Comparison of ENCODE assay signal across 9 cellular contexts in the genomic region with DNA sequence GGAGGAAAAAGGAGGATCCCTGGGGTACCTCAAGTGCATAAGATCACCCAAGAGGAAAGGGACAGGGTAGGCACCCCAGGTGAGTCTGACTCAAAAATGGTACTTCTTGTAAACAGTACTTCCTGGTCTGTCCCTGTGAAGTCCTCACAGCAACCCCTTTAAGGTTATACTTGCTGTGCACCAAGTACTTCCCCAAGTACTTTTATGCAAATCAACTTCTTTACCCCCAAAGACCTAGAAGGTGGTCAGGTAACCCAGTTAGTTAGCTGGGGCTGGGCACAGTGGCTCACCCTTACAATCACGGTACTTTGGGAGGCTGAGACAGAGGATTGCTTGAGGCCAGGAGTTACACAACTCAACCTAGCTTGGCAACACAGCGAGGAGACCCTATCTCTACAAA. TPM values are rescaled to one million over a fixed set of nuclear protein-coding genes. Genes with fewer than 3 reads are reported as not detected.
A peak's percentile ranks its signal among the peaks of the same experiment; 100 is the strongest.
DNase-seq lines count a peak whose midpoint lies in the region; ATAC-seq, FAIRE-seq and TF ChIP-seq lines count a peak whose summit lies in the region.
"Had no signal": no experiment of that assay in that cellular context is flagged by ENCODE, and none has a peak within 500 bp of the region (broad histone marks: within the 10 kb centered on the region; RNA-seq: fewer than 3 reads in every experiment).

No MANE protein-coding gene starts in this region.

- H3K36me3 Mint-ChIP-seq in naive B cell: peaks cover 17 to 18% of the 10 kb centered on the region in 2 donors

- no peak overlapping the region for H2BK5ac ChIP-seq in neuronal stem cell (ENCODE audit: low read length)

- no peak overlapping the region for H2AFZ ChIP-seq in GM12878 (ENCODE audit: control insufficient read depth, low read depth, low read length)
- H2AFZ ChIP-seq in neuronal stem cell (ENCODE audit: low read length): no peak overlapping the region

- TF ChIP-seq CTCF in C4-2B (conservative IDR thresholded peaks at IDR 0.05): no peak
- no peak for TF ChIP-seq CTCF in GM12878 (IDR thresholded peaks at IDR 0.05 in 2 of 3, conservative IDR thresholded peaks at IDR 0.05 in 1 of 3; ENCODE audit: control insufficient read depth in 2 of 3, extremely low read depth in 1 of 3, insufficient read depth in 1 of 3, low read depth in 3 of 3, low read length in 3 of 3)
- no peak for TF ChIP-seq CTCF in prostate gland (IDR thresholded peaks at IDR 0.05)

- 97% methylated on average over 2 of the region's 2 CpGs for WGBS in HUES64
- WGBS in GM12878 (ENCODE audit: insufficient coverage, insufficient replicate concordance, low lambda C conversion rate, missing lambda C conversion rate): 0% methylated on average over 2 of the region's 2 CpGs
- WGBS in neuronal stem cell (ENCODE audit: extremely low coverage in 2 of 2, insufficient read length in 2 of 2, insufficient replicate concordance in 1 of 2), 2 donors: no CpG with 5 or more reads among the region's 2 CpGs
- WGBS in prostate gland: 81% methylated on average over 2 of the region's 2 CpGs

- no peak overlapping the region for H4K8ac ChIP-seq in neuronal stem cell (ENCODE audit: low read depth, low read length)

- H3K4me1 Mint-ChIP-seq in naive B cell: peaks cover 55 to 81% (median 70%) of the 10 kb centered on the region in 3 donors

- H3K18ac ChIP-seq in neuronal stem cell (ENCODE audit: low read length): no peak overlapping the region

- no peak for TF ChIP-seq POLR2A in GM12878 (IDR thresholded peaks at IDR 0.05; ENCODE audit: low read depth, low read length)
- TF ChIP-seq POLR2A in prostate gland (IDR thresholded peaks at IDR 0.05): no peak

- H3K9me3 ChIP-seq in HUES64 (ENCODE audit: insufficient read depth, low read depth, low read length) (no peaks in the 10 kb centered on the region), GM12878 (replicated peaks; ENCODE audit: control insufficient read depth, insufficient read depth, low read length) (no peaks in the 10 kb centered on the region), neuronal stem cell (replicated peaks in 1 of 2; ENCODE audit: control insufficient read depth in 2 of 2, insufficient read depth in 1 of 2, low read depth in 1 of 2, low read length in 2 of 2) (no peaks in the 10 kb centered on the region), prostate gland (no peaks in the 10 kb centered on the region)
- H3K9me3 ChIP-seq: colonic mucosa had no signal

- FAIRE-seq in GM12878 (lab: Jason Lieb, UNC): no peak

- no peak overlapping the region for H2BK120ac ChIP-seq in neuronal stem cell (ENCODE audit: low read depth, low read length)

- peaks cover 0 to 3% (median 0%) of the 10 kb centered on the region in 7 donors for H3K9me3 Mint-ChIP-seq in naive B cell

- CTCF ChIA-PET in GM12878 (lab: Yijun Ruan, JAX): interaction anchor here (1.2 kb wide), 1 partner anchor 24 kb away, joined by 11 read pairs; no protein-coding TSS in a partner anchor

- no peak overlapping the region for H4K91ac ChIP-seq in neuronal stem cell (ENCODE audit: low read depth, low read length, poor library complexity)

- no peak overlapping the region for H2AK5ac ChIP-seq in neuronal stem cell (ENCODE audit: low read depth, low read length)

- peak overlapping the region; percentile 14 for H3K27ac ChIP-seq in C4-2B
- H3K27ac ChIP-seq in HUES64 (ENCODE audit: low read depth, low read length): peak overlapping the region; percentile 20; the same call in 1 of the 2 replicates
- H3K27ac ChIP-seq in GM12878 (ENCODE audit: control insufficient read depth, insufficient read depth): peak overlapping the region; percentile 88
- no peak overlapping the region for H3K27ac ChIP-seq in neuronal stem cell (replicated peaks; ENCODE audit: low read length)
- no peak overlapping the region for H3K27ac ChIP-seq in prostate gland

- H3K4me3 Mint-ChIP-seq in naive B cell: peak overlapping the region; percentile 62 to 98 (median 86)

- DNase-seq in GM12878 (ENCODE audit: low read depth, low spot score) (no peak), naive B cell (no peak), neuronal stem cell (ENCODE audit: low spot score) (no peak), NOMO-1 treated with DMSO at 0.1 percent for 48 hours (lab: John Stamatoyannopoulos, UW; ENCODE audit: unreplicated experiment) (no peak), NCI-H1105 treated with DMSO at 0.1 percent for 48 hours (lab: John Stamatoyannopoulos, UW) (no peak), prostate gland (ENCODE audit: low spot score) (no peak)
- DNase-seq: colonic mucosa had no signal

- POLR2A ChIA-PET in GM12878 (lab: Charles Lee): no interaction called here

- peaks cover 12% of the 10 kb centered on the region; the same call in 1 of the 2 replicates for H4K20me1 ChIP-seq in GM12878 (ENCODE audit: control insufficient read depth, insufficient read depth)

- no TSS peak for BruUV-seq in GM12878 (replicated peaks; lab: Mats Ljungman, UMichigan)

- no peak for TF ChIP-seq EP300 in GM12878 (IDR thresholded peaks at IDR 0.05; ENCODE audit: borderline replicate concordance in 1 of 2, control insufficient read depth in 1 of 2, low read depth in 2 of 2, low read length in 2 of 2)

- H2BK15ac ChIP-seq in neuronal stem cell (ENCODE audit: low read length): no peak overlapping the region

- H3K4me3 ChIP-seq in HUES64 (ENCODE audit: low read length) (peak overlapping the region; percentile 92; the same call in 1 of the 2 replicates), GM12878 (peak overlapping the region; percentile 90), neuronal stem cell (ENCODE audit: low read length in 2 of 2) (no peak overlapping the region), prostate gland (peak overlapping the region in 1 of 2 donors; percentile 99)

- ATAC-seq in GM12878 (no peak), naive B cell (ENCODE audit: low read depth in 2 of 2) (no peak)

- H3K4me2 ChIP-seq in GM12878 (ENCODE audit: control insufficient read depth, insufficient read depth): peak overlapping the region; percentile 78
- no peak overlapping the region for H3K4me2 ChIP-seq in neuronal stem cell (ENCODE audit: insufficient read depth, low read length, poor library complexity, severe bottlenecking)

- TF ChIP-seq RAD21 in GM12878 (IDR thresholded peaks at IDR 0.05; ENCODE audit: insufficient read depth, low read depth, low read length): no peak

- H3K27me3 ChIP-seq in HUES64 (ENCODE audit: insufficient read depth, low read length) (no peaks in the 10 kb centered on the region), GM12878 (replicated peaks in 1 of 2; ENCODE audit: control insufficient read depth in 2 of 2, insufficient read depth in 2 of 2, low read length in 1 of 2) (no peaks in the 10 kb centered on the region), neuronal stem cell (ENCODE audit: control insufficient read depth in 3 of 3, insufficient read depth in 3 of 3, low read depth in 1 of 3, low read length in 3 of 3) (no peaks in the 10 kb centered on the region), prostate gland (replicated peaks; ENCODE audit: insufficient read depth) (no peaks in the 10 kb centered on the region)
- H3K27me3 ChIP-seq: colonic mucosa had no signal

- no peak overlapping the region for H3K23ac ChIP-seq in neuronal stem cell (ENCODE audit: low read depth, low read length, poor library complexity)

- H3K79me1 ChIP-seq in neuronal stem cell (ENCODE audit: low read depth, low read length): peaks cover 11% of the 10 kb centered on the region

- H3K36me3 ChIP-seq in HUES64 (ENCODE audit: insufficient read depth, low read length) (peaks cover 61% of the 10 kb centered on the region), GM12878 (ENCODE audit: control insufficient read depth in 2 of 2, insufficient read depth in 2 of 2, low read length in 1 of 2) (peaks cover 20 to 34% of the 10 kb centered on the region in 2 experiments), neuronal stem cell (replicated peaks in 1 of 2; ENCODE audit: control insufficient read depth in 2 of 2, insufficient read depth in 2 of 2, low read length in 2 of 2) (peaks cover 42 to 64% of the 10 kb centered on the region in 2 donors), prostate gland (peaks cover 15 to 16% of the 10 kb centered on the region in 2 donors)

- intact Hi-C loops in GM12878 (cut with micrococcal nuclease; ENCODE audit: unreplicated experiment): no loop called here
- intact Hi-C loops in prostate gland (cut with DNase I): no loop called here

- peaks cover 53% of the 10 kb centered on the region for H3K79me2 ChIP-seq in GM12878 (ENCODE audit: control insufficient read depth, insufficient read depth, low read length)

- no peak overlapping the region for H3K14ac ChIP-seq in neuronal stem cell (ENCODE audit: low read length)

- no peak overlapping the region for H2BK12ac ChIP-seq in neuronal stem cell (ENCODE audit: low read length)

- H3K4me1 ChIP-seq in HUES64 (ENCODE audit: insufficient read depth, low read length): peaks cover 17% of the 10 kb centered on the region; the same call in 1 of the 2 replicates
- peaks cover 63% of the 10 kb centered on the region for H3K4me1 ChIP-seq in GM12878 (ENCODE audit: control insufficient read depth, insufficient read depth, low read length)
- H3K4me1 ChIP-seq in neuronal stem cell (ENCODE audit: control insufficient read depth in 2 of 2, insufficient read depth in 1 of 2, low read depth in 1 of 2, low read length in 2 of 2): peaks cover 16 to 23% of the 10 kb centered on the region in 2 donors
- peaks cover 28% of the 10 kb centered on the region for H3K4me1 ChIP-seq in prostate gland (replicated peaks)

- H3K9ac ChIP-seq in HUES64 (ENCODE audit: low read depth, low read length) (no peak overlapping the region), GM12878 (ENCODE audit: control insufficient read depth, insufficient read depth, low read length) (peak overlapping the region; percentile 99), neuronal stem cell (ENCODE audit: low read depth, low read length, poor library complexity) (no peak overlapping the region)

- H3K27me3 Mint-ChIP-seq in naive B cell: no peaks in the 10 kb centered on the region

- H3K27ac Mint-ChIP-seq in naive B cell: peak overlapping the region in 5 of 6 donors; percentile 21 to 97 (median 82)

- RAD21 ChIA-PET in GM12878 (lab: Charles Lee; ENCODE audit: unreplicated experiment): no interaction called here

- SMC1A ChIA-PET in GM12878 (lab: Charles Lee; ENCODE audit: uncharacterized antibody, unreplicated experiment): interaction anchor here (0.6 to 0.9 kb wide), 2 partner anchors 8 to 14 kb away, joined by 3 to 4 read pairs; no protein-coding TSS in a partner anchor

- in situ Hi-C loops in GM12878 (cut with MboI): no loop called here

- H3K4ac ChIP-seq in neuronal stem cell (ENCODE audit: low read length): no peak overlapping the region

RNA-seq across cellular contexts. Expression of gene CALR, which starts 2.5 kb away (rescaled TPM):
- 643 TPM for polyA plus RNA-seq in HUES64 (2013, experiment 1 of 2)
- polyA plus RNA-seq in HUES64 (2013, experiment 2 of 2): 620 TPM
- 351 and 375 TPM in 2 replicates for total RNA-seq in GM12878 (2013; cell fraction: nucleolus; rRNA removed)
- 824 and 916 TPM in 2 replicates for total RNA-seq in GM12878 (2014; rRNA removed)
- 719 and 809 TPM in 2 replicates for total RNA-seq in GM12878 (2014; rRNA removed; fragmentation: Illumina TruSeq; extraction: Trizol)
- total RNA-seq in GM12878 (2021): 891 and 983 TPM in 2 replicates
- polyA plus RNA-seq in GM12878 (2011; ENCODE audit: low read depth): 350 TPM
- polyA plus RNA-seq in GM12878 (2011; rRNA removed): 360 and 518 TPM in 2 replicates
- polyA plus RNA-seq in GM12878 (2011; cell fraction: cytosol; rRNA removed): 446 and 500 TPM in 2 replicates
- 301 and 348 TPM in 2 replicates for polyA plus RNA-seq in GM12878 (2011; cell fraction: nucleus; rRNA removed)
- 611 and 859 TPM in 2 replicates for polyA plus RNA-seq in GM12878 (2012)
- 690 and 703 TPM in 2 replicates for polyA plus RNA-seq in GM12878 (2014; fragmentation: Illumina TruSeq; extraction: Trizol)
- 100 to 1,000 TPM; 202 to 216 TPM for polyA plus RNA-seq in GM12878 (2014; fragmentation: Nextera tagmentation; extraction: Ambion mirVana)
- 685 and 856 TPM in 2 replicates for polyA plus RNA-seq in GM12878 (2014; rRNA removed)
- 1,000 to 10,000 TPM; 1,394 to 1,451 TPM for polyA plus RNA-seq in GM12878 (2016; fragmentation: Nextera tagmentation; extraction: Ambion mirVana)
- polyA minus RNA-seq in GM12878 (2011; rRNA and poly(A)+ RNA removed): 519 and 607 TPM in 2 replicates
- polyA minus RNA-seq in GM12878 (2011; cell fraction: cytosol; rRNA and poly(A)+ RNA removed): 268 and 328 TPM in 2 replicates
- polyA minus RNA-seq in GM12878 (2011; cell fraction: nucleus; rRNA and poly(A)+ RNA removed): 136 and 245 TPM in 2 replicates
- polyA plus RNA-seq in naive B cell (ENCODE audit: low read depth in 6 of 6): 100 to 1,000 TPM in 5 of 6 donors, 10 to 100 TPM in 1; 97.4 to 189 (median 155) TPM
- 336 TPM for polyA plus RNA-seq in neuronal stem cell (2013, experiment 1 of 2)
- 330 TPM for polyA plus RNA-seq in neuronal stem cell (2013, experiment 2 of 2)
- 100 to 1,000 TPM; 532 to 980 TPM for total RNA-seq in prostate gland

RNA-seq across cellular contexts. Expression of gene RAD23A, which starts 4.8 kb away (rescaled TPM):
- 48.9 TPM for polyA plus RNA-seq in HUES64 (2013, experiment 1 of 2)
- 72.1 TPM for polyA plus RNA-seq in HUES64 (2013, experiment 2 of 2)
- total RNA-seq in GM12878 (2013; cell fraction: nucleolus; rRNA removed): 44.3 and 50.3 TPM in 2 replicates
- total RNA-seq in GM12878 (2014; rRNA removed) (158 TPM in 2 replicates), GM12878 (2014; rRNA removed; fragmentation: Illumina TruSeq; extraction: Trizol) (84.3 and 95.4 TPM in 2 replicates), GM12878 (2021) (133 and 138 TPM in 2 replicates), prostate gland (100 to 1,000 TPM; 113 to 145 TPM)
- polyA plus RNA-seq in GM12878 (2011; ENCODE audit: low read depth): 41.1 TPM
- polyA plus RNA-seq in GM12878 (2011; rRNA removed) (23.1 and 37.9 TPM in 2 replicates), GM12878 (2014; fragmentation: Illumina TruSeq; extraction: Trizol) (70.5 and 104 TPM in 2 replicates), GM12878 (2014; fragmentation: Nextera tagmentation; extraction: Ambion mirVana) (10 to 100 TPM in 1 of 2 experiments, 1 to 10 TPM in 1; 8.8 to 33.5 TPM), GM12878 (2014; rRNA removed) (135 and 153 TPM in 2 replicates), GM12878 (2016; fragmentation: Nextera tagmentation; extraction: Ambion mirVana) (100 to 1,000 TPM; 196 to 198 TPM), naive B cell (ENCODE audit: low read depth in 6 of 6) (100 to 1,000 TPM in 3 of 6 donors, 10 to 100 TPM in 3; 82.9 to 119 (median 99.3) TPM)
- polyA plus RNA-seq in GM12878 (2011; cell fraction: cytosol; rRNA removed): 103 and 123 TPM in 2 replicates
- polyA plus RNA-seq in GM12878 (2011; cell fraction: nucleus; rRNA removed): 73.1 and 88.3 TPM in 2 replicates
- 119 and 125 TPM in 2 replicates for polyA plus RNA-seq in GM12878 (2012)
- 38.4 and 68.4 TPM in 2 replicates for polyA minus RNA-seq in GM12878 (2011; rRNA and poly(A)+ RNA removed)
- polyA minus RNA-seq in GM12878 (2011; cell fraction: cytosol; rRNA and poly(A)+ RNA removed): 66.6 and 75.7 TPM in 2 replicates
- 13.5 and 29.3 TPM in 2 replicates for polyA minus RNA-seq in GM12878 (2011; cell fraction: nucleus; rRNA and poly(A)+ RNA removed)
- polyA plus RNA-seq in neuronal stem cell (2013, experiment 1 of 2): 115 TPM
- polyA plus RNA-seq in neuronal stem cell (2013, experiment 2 of 2): 115 TPM

RNA-seq across cellular contexts. Expression of gene FARSA, which starts 7.4 kb away (rescaled TPM):
- 62.6 TPM for polyA plus RNA-seq in HUES64 (2013, experiment 1 of 2)
- 50.9 TPM for polyA plus RNA-seq in HUES64 (2013, experiment 2 of 2)
- total RNA-seq in GM12878 (2013; cell fraction: nucleolus; rRNA removed): 43.5 and 51.5 TPM in 2 replicates
- 120 and 148 TPM in 2 replicates for total RNA-seq in GM12878 (2014; rRNA removed)
- total RNA-seq in GM12878 (2014; rRNA removed; fragmentation: Illumina TruSeq; extraction: Trizol): 30.4 and 36.4 TPM in 2 replicates
- 126 and 141 TPM in 2 replicates for total RNA-seq in GM12878 (2021)
- 26.0 TPM for polyA plus RNA-seq in GM12878 (2011; ENCODE audit: low read depth)
- 7.2 and 32.5 TPM in 2 replicates for polyA plus RNA-seq in GM12878 (2011; rRNA removed)
- 43.1 and 59.6 TPM in 2 replicates for polyA plus RNA-seq in GM12878 (2011; cell fraction: cytosol; rRNA removed)
- 129 and 203 TPM in 2 replicates for polyA plus RNA-seq in GM12878 (2011; cell fraction: nucleus; rRNA removed)
- polyA plus RNA-seq in GM12878 (2012): 60.5 and 69.8 TPM in 2 replicates
- 11.7 and 67.9 TPM in 2 replicates for polyA plus RNA-seq in GM12878 (2014; fragmentation: Illumina TruSeq; extraction: Trizol)
- polyA plus RNA-seq in GM12878 (2014; fragmentation: Nextera tagmentation; extraction: Ambion mirVana): 10 to 100 TPM; 20.3 to 37.5 TPM
- polyA plus RNA-seq in GM12878 (2014; rRNA removed): 85.0 and 107 TPM in 2 replicates
- polyA plus RNA-seq in GM12878 (2016; fragmentation: Nextera tagmentation; extraction: Ambion mirVana): 100 to 1,000 TPM; 192 to 212 TPM
- 19.9 and 27.5 TPM in 2 replicates for polyA minus RNA-seq in GM12878 (2011; rRNA and poly(A)+ RNA removed)
- 19.4 and 19.6 TPM in 2 replicates for polyA minus RNA-seq in GM12878 (2011; cell fraction: cytosol; rRNA and poly(A)+ RNA removed)
- polyA minus RNA-seq in GM12878 (2011; cell fraction: nucleus; rRNA and poly(A)+ RNA removed): 18.5 and 34.9 TPM in 2 replicates
- polyA plus RNA-seq in naive B cell (ENCODE audit: low read depth in 6 of 6): 10 to 100 TPM; 33.8 to 63.0 (median 44.0) TPM
- polyA plus RNA-seq in neuronal stem cell (2013, experiment 1 of 2): 35.0 TPM
- polyA plus RNA-seq in neuronal stem cell (2013, experiment 2 of 2): 35.6 TPM
- 10 to 100 TPM; 54.8 to 65.0 TPM for total RNA-seq in prostate gland

RNA-seq across cellular contexts. Expression of gene GADD45GIP1, which starts 16.1 kb away (rescaled TPM):
- polyA plus RNA-seq in HUES64 (2013, experiment 1 of 2): 60.2 TPM
- polyA plus RNA-seq in HUES64 (2013, experiment 2 of 2): 57.6 TPM
- total RNA-seq in GM12878 (2013; cell fraction: nucleolus; rRNA removed): 4.0 and 4.6 TPM in 2 replicates
- total RNA-seq in GM12878 (2014; rRNA removed): 37.6 and 56.4 TPM in 2 replicates
- 17.6 and 19.2 TPM in 2 replicates for total RNA-seq in GM12878 (2014; rRNA removed; fragmentation: Illumina TruSeq; extraction: Trizol)
- total RNA-seq in GM12878 (2021): 35.0 and 35.4 TPM in 2 replicates
- 6.0 TPM for polyA plus RNA-seq in GM12878 (2011; ENCODE audit: low read depth)
- polyA plus RNA-seq in GM12878 (2011; rRNA removed): 17.7 and 25.3 TPM in 2 replicates
- polyA plus RNA-seq in GM12878 (2011; cell fraction: cytosol; rRNA removed): 30.0 and 57.0 TPM in 2 replicates
- 19.1 and 26.2 TPM in 2 replicates for polyA plus RNA-seq in GM12878 (2011; cell fraction: nucleus; rRNA removed)
- polyA plus RNA-seq in GM12878 (2012): 22.5 and 26.2 TPM in 2 replicates
- 1.00 and 6.4 TPM in 2 replicates for polyA plus RNA-seq in GM12878 (2014; fragmentation: Illumina TruSeq; extraction: Trizol)
- 10 to 100 TPM in 1 of 2 experiments, 1 to 10 TPM in 1; 5.1 to 13.4 TPM for polyA plus RNA-seq in GM12878 (2014; fragmentation: Nextera tagmentation; extraction: Ambion mirVana)
- 58.1 and 68.0 TPM in 2 replicates for polyA plus RNA-seq in GM12878 (2014; rRNA removed)
- polyA plus RNA-seq in GM12878 (2016; fragmentation: Nextera tagmentation; extraction: Ambion mirVana): 100 to 1,000 TPM; 124 to 136 TPM
- 2.2 and 6.9 TPM in 2 replicates for polyA minus RNA-seq in GM12878 (2011; rRNA and poly(A)+ RNA removed)
- polyA minus RNA-seq in GM12878 (2011; cell fraction: cytosol; rRNA and poly(A)+ RNA removed): 6.0 and 7.7 TPM in 2 replicates
- polyA minus RNA-seq in GM12878 (2011; cell fraction: nucleus; rRNA and poly(A)+ RNA removed): 3.3 and 4.9 TPM in 2 replicates
- polyA plus RNA-seq in naive B cell (ENCODE audit: low read depth in 6 of 6): 10 to 100 TPM; 49.4 to 65.9 (median 52.7) TPM
- polyA plus RNA-seq in neuronal stem cell (2013, experiment 1 of 2): 34.0 TPM
- polyA plus RNA-seq in neuronal stem cell (2013, experiment 2 of 2): 31.8 TPM
- 10 to 100 TPM; 29.9 to 58.7 TPM for total RNA-seq in prostate gland

RNA-seq across cellular contexts. Expression of gene SYCE2, which starts 21.8 kb away (rescaled TPM):
- polyA plus RNA-seq in HUES64 (2013, experiment 1 of 2): 1.00 TPM
- polyA plus RNA-seq in HUES64 (2013, experiment 2 of 2): 1.4 TPM
- total RNA-seq in GM12878 (2013; cell fraction: nucleolus; rRNA removed): not detected in 2 replicates
- 0.62 and 0.82 TPM in 2 replicates for total RNA-seq in GM12878 (2014; rRNA removed)
- total RNA-seq in GM12878 (2014; rRNA removed; fragmentation: Illumina TruSeq; extraction: Trizol): 1.1 and 1.6 TPM in 2 replicates
- 0.41 and 1.0 TPM in 2 replicates for total RNA-seq in GM12878 (2021)
- polyA plus RNA-seq in GM12878 (2011; ENCODE audit: low read depth): 1.4 TPM
- 0.69 and 0.94 TPM in 2 replicates for polyA plus RNA-seq in GM12878 (2011; rRNA removed)
- 0.59 and 0.88 TPM in 2 replicates for polyA plus RNA-seq in GM12878 (2011; cell fraction: cytosol; rRNA removed)
- polyA plus RNA-seq in GM12878 (2011; cell fraction: nucleus; rRNA removed): 0.50 and 0.66 TPM in 2 replicates
- 2.1 and 2.5 TPM in 2 replicates for polyA plus RNA-seq in GM12878 (2012)
- 0.76 and 1.1 TPM in 2 replicates for polyA plus RNA-seq in GM12878 (2014; fragmentation: Illumina TruSeq; extraction: Trizol)
- polyA plus RNA-seq in GM12878 (2014; fragmentation: Nextera tagmentation; extraction: Ambion mirVana): under 1 TPM; 0.61 to 0.66 TPM
- polyA plus RNA-seq in GM12878 (2014; rRNA removed): 0.54 and 0.79 TPM in 2 replicates
- 1 to 10 TPM; 2.1 to 2.3 TPM for polyA plus RNA-seq in GM12878 (2016; fragmentation: Nextera tagmentation; extraction: Ambion mirVana)
- 0.21 TPM in 1 of 2 replicates, not detected in the other for polyA minus RNA-seq in GM12878 (2011; rRNA and poly(A)+ RNA removed)
- not detected in 2 replicates for polyA minus RNA-seq in GM12878 (2011; cell fraction: cytosol; rRNA and poly(A)+ RNA removed)
- polyA minus RNA-seq in GM12878 (2011; cell fraction: nucleus; rRNA and poly(A)+ RNA removed): not detected in 2 replicates
- polyA plus RNA-seq in naive B cell (ENCODE audit: low read depth in 6 of 6): under 1 TPM in 1 of 6 donors, not detected in 5; 0.21 TPM
- polyA plus RNA-seq in neuronal stem cell (2013, experiment 1 of 2): 2.8 TPM
- polyA plus RNA-seq in neuronal stem cell (2013, experiment 2 of 2): 3.0 TPM
- total RNA-seq in prostate gland: 1 to 10 TPM in 1 of 2 donors, under 1 TPM in 1; 0.18 to 5.9 TPM

Comparison
In these comparisons a context has a peak if more than half of its experiments do, and no peak if none do; other contexts are left out.
1. H3K27ac ChIP-seq: peak in C4-2B (single experiment), HUES64 (single experiment) and GM12878 (single experiment); none in neuronal stem cell (single experiment) and prostate gland (0 of 2).
2. H3K4me3 ChIP-seq: peak in HUES64 (single experiment) and GM12878 (single experiment); none in neuronal stem cell (0 of 2).